Comparison of ENCODE assay signal across 1 cellular context in the genomic region with DNA sequence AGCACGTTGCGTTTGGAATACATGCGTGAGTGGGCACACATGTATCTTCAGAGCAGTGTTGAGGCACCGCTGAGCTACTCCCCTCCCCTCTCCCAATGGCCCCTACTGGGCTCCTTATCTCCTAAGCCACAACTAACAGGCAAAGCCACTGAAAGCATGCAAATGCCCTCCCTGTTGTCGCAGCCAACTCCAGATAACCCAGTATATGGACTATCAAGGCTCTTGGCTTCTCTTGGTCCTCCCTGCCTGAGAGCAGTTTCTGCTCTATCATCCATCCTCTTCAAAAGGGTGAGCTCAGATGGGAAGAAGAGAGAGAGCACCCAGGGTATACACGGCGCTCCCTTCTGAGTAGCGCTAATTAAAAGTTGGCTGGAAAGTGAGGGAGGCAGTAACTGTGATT.
TF ChIP-seq lines count a peak whose summit lies in the region.

No MANE protein-coding gene starts in this region.

TF ChIP-seq in K562, 482 proteins besides CTCF, POLR2A, EP300 and RAD21 (continued from another document and continues in another):
- TF ChIP-seq, protein P1, sequence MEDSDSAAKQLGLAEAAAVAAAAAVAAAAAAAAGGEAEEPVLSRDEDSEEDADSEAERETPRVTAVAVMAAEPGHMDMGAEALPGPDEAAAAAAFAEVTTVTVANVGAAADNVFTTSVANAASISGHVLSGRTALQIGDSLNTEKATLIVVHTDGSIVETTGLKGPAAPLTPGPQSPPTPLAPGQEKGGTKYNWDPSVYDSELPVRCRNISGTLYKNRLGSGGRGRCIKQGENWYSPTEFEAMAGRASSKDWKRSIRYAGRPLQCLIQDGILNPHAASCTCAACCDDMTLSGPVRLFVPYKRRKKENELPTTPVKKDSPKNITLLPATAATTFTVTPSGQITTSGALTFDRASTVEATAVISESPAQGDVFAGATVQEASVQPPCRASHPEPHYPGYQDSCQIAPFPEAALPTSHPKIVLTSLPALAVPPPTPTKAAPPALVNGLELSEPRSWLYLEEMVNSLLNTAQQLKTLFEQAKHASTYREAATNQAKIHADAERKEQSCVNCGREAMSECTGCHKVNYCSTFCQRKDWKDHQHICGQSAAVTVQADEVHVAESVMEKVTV (CRISPR knock-in tag; IDR thresholded peaks at IDR 0.05): no peak
- TF ChIP-seq ZNF77 (CRISPR knock-in tag; IDR thresholded peaks at IDR 0.05): no peak
- peak; percentile 44; the same call in 1 of the 2 replicates for TF ChIP-seq STAT5A (IDR thresholded peaks at IDR 0.05; ENCODE audit: borderline replicate concordance, low read length)
- TF ChIP-seq, protein P2, sequence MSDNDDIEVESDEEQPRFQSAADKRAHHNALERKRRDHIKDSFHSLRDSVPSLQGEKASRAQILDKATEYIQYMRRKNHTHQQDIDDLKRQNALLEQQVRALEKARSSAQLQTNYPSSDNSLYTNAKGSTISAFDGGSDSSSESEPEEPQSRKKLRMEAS (CRISPR knock-in tag; IDR thresholded peaks at IDR 0.05): no peak
- peak; percentile 36; the same call in 1 of the 2 replicates for TF ChIP-seq GATA2 (CRISPR knock-in tag; IDR thresholded peaks at IDR 0.05)
- TF ChIP-seq MEF2D (tag; conservative IDR thresholded peaks at IDR 0.05; ENCODE audit: low read depth): no peak
- TF ChIP-seq CCNT2 (IDR thresholded peaks at IDR 0.05; ENCODE audit: borderline replicate concordance, extremely low read depth, insufficient read length, low read depth, low read length): no peak
- TF ChIP-seq, protein P3, sequence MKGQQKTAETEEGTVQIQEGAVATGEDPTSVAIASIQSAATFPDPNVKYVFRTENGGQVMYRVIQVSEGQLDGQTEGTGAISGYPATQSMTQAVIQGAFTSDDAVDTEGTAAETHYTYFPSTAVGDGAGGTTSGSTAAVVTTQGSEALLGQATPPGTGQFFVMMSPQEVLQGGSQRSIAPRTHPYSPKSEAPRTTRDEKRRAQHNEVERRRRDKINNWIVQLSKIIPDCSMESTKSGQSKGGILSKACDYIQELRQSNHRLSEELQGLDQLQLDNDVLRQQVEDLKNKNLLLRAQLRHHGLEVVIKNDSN (CRISPR knock-in tag; IDR thresholded peaks at IDR 0.05): 0 out of 2 replicates have a peak, but pooled peaks have one; percentile 12
- TF ChIP-seq TCF7 (IDR thresholded peaks at IDR 0.05; ENCODE audit: borderline replicate concordance): no peak
- TF ChIP-seq RHOXF2B (CRISPR knock-in tag; conservative IDR thresholded peaks at IDR 0.05): no peak
- TF ChIP-seq MEF2A (IDR thresholded peaks at IDR 0.05; ENCODE audit: control insufficient read depth, low read depth, low read length): no peak
- no peak for TF ChIP-seq MTA1 (IDR thresholded peaks at IDR 0.05; ENCODE audit: borderline replicate concordance)
- peak; percentile 80 for TF ChIP-seq CBFA2T2 (conservative IDR thresholded peaks at IDR 0.05)
- TF ChIP-seq KDM5B (IDR thresholded peaks at IDR 0.05; ENCODE audit: insufficient replicate concordance, low read depth, low read length): no peak
- TF ChIP-seq TEAD1 (CRISPR knock-in tag; IDR thresholded peaks at IDR 0.05): peak in 1 of 2 experiments; percentile 47; a peak in 1 of 4 replicates
- no peak for TF ChIP-seq XRCC3 (IDR thresholded peaks at IDR 0.05)
- no peak for TF ChIP-seq ZNF778 (CRISPR knock-in tag; IDR thresholded peaks at IDR 0.05)
- TF ChIP-seq SAFB (IDR thresholded peaks at IDR 0.05; ENCODE audit: borderline replicate concordance, low read depth, low read length): no peak
- TF ChIP-seq ZNF57 (CRISPR knock-in tag; IDR thresholded peaks at IDR 0.05): no peak
- no peak for TF ChIP-seq NR1H2 (CRISPR knock-in tag; IDR thresholded peaks at IDR 0.05)
- no peak for TF ChIP-seq ZNF586 (CRISPR knock-in tag; conservative IDR thresholded peaks at IDR 0.05)
- TF ChIP-seq ZNF175 (CRISPR knock-in tag; IDR thresholded peaks at IDR 0.05; ENCODE audit: low read depth): no peak
- TF ChIP-seq, protein P4, sequence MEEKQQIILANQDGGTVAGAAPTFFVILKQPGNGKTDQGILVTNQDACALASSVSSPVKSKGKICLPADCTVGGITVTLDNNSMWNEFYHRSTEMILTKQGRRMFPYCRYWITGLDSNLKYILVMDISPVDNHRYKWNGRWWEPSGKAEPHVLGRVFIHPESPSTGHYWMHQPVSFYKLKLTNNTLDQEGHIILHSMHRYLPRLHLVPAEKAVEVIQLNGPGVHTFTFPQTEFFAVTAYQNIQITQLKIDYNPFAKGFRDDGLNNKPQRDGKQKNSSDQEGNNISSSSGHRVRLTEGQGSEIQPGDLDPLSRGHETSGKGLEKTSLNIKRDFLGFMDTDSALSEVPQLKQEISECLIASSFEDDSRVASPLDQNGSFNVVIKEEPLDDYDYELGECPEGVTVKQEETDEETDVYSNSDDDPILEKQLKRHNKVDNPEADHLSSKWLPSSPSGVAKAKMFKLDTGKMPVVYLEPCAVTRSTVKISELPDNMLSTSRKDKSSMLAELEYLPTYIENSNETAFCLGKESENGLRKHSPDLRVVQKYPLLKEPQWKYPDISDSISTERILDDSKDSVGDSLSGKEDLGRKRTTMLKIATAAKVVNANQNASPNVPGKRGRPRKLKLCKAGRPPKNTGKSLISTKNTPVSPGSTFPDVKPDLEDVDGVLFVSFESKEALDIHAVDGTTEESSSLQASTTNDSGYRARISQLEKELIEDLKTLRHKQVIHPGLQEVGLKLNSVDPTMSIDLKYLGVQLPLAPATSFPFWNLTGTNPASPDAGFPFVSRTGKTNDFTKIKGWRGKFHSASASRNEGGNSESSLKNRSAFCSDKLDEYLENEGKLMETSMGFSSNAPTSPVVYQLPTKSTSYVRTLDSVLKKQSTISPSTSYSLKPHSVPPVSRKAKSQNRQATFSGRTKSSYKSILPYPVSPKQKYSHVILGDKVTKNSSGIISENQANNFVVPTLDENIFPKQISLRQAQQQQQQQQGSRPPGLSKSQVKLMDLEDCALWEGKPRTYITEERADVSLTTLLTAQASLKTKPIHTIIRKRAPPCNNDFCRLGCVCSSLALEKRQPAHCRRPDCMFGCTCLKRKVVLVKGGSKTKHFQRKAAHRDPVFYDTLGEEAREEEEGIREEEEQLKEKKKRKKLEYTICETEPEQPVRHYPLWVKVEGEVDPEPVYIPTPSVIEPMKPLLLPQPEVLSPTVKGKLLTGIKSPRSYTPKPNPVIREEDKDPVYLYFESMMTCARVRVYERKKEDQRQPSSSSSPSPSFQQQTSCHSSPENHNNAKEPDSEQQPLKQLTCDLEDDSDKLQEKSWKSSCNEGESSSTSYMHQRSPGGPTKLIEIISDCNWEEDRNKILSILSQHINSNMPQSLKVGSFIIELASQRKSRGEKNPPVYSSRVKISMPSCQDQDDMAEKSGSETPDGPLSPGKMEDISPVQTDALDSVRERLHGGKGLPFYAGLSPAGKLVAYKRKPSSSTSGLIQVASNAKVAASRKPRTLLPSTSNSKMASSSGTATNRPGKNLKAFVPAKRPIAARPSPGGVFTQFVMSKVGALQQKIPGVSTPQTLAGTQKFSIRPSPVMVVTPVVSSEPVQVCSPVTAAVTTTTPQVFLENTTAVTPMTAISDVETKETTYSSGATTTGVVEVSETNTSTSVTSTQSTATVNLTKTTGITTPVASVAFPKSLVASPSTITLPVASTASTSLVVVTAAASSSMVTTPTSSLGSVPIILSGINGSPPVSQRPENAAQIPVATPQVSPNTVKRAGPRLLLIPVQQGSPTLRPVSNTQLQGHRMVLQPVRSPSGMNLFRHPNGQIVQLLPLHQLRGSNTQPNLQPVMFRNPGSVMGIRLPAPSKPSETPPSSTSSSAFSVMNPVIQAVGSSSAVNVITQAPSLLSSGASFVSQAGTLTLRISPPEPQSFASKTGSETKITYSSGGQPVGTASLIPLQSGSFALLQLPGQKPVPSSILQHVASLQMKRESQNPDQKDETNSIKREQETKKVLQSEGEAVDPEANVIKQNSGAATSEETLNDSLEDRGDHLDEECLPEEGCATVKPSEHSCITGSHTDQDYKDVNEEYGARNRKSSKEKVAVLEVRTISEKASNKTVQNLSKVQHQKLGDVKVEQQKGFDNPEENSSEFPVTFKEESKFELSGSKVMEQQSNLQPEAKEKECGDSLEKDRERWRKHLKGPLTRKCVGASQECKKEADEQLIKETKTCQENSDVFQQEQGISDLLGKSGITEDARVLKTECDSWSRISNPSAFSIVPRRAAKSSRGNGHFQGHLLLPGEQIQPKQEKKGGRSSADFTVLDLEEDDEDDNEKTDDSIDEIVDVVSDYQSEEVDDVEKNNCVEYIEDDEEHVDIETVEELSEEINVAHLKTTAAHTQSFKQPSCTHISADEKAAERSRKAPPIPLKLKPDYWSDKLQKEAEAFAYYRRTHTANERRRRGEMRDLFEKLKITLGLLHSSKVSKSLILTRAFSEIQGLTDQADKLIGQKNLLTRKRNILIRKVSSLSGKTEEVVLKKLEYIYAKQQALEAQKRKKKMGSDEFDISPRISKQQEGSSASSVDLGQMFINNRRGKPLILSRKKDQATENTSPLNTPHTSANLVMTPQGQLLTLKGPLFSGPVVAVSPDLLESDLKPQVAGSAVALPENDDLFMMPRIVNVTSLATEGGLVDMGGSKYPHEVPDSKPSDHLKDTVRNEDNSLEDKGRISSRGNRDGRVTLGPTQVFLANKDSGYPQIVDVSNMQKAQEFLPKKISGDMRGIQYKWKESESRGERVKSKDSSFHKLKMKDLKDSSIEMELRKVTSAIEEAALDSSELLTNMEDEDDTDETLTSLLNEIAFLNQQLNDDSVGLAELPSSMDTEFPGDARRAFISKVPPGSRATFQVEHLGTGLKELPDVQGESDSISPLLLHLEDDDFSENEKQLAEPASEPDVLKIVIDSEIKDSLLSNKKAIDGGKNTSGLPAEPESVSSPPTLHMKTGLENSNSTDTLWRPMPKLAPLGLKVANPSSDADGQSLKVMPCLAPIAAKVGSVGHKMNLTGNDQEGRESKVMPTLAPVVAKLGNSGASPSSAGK (IDR thresholded peaks at IDR 0.05): no peak
- TF ChIP-seq RAD51 (IDR thresholded peaks at IDR 0.05; ENCODE audit: borderline replicate concordance, low read depth): no peak
- TF ChIP-seq ZNF274 (IDR thresholded peaks at IDR 0.05; ENCODE audit: borderline replicate concordance, low read depth, low read length): no peak
- TF ChIP-seq, protein P5, sequence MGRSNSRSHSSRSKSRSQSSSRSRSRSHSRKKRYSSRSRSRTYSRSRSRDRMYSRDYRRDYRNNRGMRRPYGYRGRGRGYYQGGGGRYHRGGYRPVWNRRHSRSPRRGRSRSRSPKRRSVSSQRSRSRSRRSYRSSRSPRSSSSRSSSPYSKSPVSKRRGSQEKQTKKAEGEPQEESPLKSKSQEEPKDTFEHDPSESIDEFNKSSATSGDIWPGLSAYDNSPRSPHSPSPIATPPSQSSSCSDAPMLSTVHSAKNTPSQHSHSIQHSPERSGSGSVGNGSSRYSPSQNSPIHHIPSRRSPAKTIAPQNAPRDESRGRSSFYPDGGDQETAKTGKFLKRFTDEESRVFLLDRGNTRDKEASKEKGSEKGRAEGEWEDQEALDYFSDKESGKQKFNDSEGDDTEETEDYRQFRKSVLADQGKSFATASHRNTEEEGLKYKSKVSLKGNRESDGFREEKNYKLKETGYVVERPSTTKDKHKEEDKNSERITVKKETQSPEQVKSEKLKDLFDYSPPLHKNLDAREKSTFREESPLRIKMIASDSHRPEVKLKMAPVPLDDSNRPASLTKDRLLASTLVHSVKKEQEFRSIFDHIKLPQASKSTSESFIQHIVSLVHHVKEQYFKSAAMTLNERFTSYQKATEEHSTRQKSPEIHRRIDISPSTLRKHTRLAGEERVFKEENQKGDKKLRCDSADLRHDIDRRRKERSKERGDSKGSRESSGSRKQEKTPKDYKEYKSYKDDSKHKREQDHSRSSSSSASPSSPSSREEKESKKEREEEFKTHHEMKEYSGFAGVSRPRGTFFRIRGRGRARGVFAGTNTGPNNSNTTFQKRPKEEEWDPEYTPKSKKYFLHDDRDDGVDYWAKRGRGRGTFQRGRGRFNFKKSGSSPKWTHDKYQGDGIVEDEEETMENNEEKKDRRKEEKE (IDR thresholded peaks at IDR 0.05; ENCODE audit: borderline replicate concordance in 1 of 2, control insufficient read depth in 1 of 2, low read depth in 2 of 2, low read length in 1 of 2): no peak
- no peak for TF ChIP-seq ESRRA (IDR thresholded peaks at IDR 0.05; ENCODE audit: borderline replicate concordance, low read depth)
- TF ChIP-seq, protein P6, sequence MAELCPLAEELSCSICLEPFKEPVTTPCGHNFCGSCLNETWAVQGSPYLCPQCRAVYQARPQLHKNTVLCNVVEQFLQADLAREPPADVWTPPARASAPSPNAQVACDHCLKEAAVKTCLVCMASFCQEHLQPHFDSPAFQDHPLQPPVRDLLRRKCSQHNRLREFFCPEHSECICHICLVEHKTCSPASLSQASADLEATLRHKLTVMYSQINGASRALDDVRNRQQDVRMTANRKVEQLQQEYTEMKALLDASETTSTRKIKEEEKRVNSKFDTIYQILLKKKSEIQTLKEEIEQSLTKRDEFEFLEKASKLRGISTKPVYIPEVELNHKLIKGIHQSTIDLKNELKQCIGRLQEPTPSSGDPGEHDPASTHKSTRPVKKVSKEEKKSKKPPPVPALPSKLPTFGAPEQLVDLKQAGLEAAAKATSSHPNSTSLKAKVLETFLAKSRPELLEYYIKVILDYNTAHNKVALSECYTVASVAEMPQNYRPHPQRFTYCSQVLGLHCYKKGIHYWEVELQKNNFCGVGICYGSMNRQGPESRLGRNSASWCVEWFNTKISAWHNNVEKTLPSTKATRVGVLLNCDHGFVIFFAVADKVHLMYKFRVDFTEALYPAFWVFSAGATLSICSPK (IDR thresholded peaks at IDR 0.05; ENCODE audit: borderline replicate concordance): no peak
- TF ChIP-seq ZNF644 (tag; IDR thresholded peaks at IDR 0.05; ENCODE audit: low read depth): no peak
- TF ChIP-seq SOX6 (IDR thresholded peaks at IDR 0.05): peak; percentile 46; the same call in 1 of the 2 replicates
- TF ChIP-seq GTF2F1 (IDR thresholded peaks at IDR 0.05; ENCODE audit: low read depth, low read length): no peak
- no peak for TF ChIP-seq ZNF830 (CRISPR knock-in tag; IDR thresholded peaks at IDR 0.05)
- no peak for TF ChIP-seq BRF1 (IDR thresholded peaks at IDR 0.05; ENCODE audit: borderline replicate concordance, extremely low read depth, insufficient read length)
- TF ChIP-seq ZNF134 (CRISPR knock-in tag; conservative IDR thresholded peaks at IDR 0.05): no peak
- no peak for TF ChIP-seq SIX5 (IDR thresholded peaks at IDR 0.05; ENCODE audit: borderline replicate concordance in 1 of 2, insufficient read depth in 1 of 2, low read depth in 1 of 2, low read length in 2 of 2)
- TF ChIP-seq, protein P7, sequence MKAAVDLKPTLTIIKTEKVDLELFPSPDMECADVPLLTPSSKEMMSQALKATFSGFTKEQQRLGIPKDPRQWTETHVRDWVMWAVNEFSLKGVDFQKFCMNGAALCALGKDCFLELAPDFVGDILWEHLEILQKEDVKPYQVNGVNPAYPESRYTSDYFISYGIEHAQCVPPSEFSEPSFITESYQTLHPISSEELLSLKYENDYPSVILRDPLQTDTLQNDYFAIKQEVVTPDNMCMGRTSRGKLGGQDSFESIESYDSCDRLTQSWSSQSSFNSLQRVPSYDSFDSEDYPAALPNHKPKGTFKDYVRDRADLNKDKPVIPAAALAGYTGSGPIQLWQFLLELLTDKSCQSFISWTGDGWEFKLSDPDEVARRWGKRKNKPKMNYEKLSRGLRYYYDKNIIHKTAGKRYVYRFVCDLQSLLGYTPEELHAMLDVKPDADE (conservative IDR thresholded peaks at IDR 0.05; ENCODE audit: control insufficient read depth, low read depth, low read length): no peak
- TF ChIP-seq PHB (CRISPR knock-in tag; IDR thresholded peaks at IDR 0.05): no peak
- TF ChIP-seq ATF7 (IDR thresholded peaks at IDR 0.05): peak; percentile 27; the same call in 1 of the 2 replicates
- peak in 1 of 2 experiments; percentile 29; a peak in 1 of 4 replicates for TF ChIP-seq RCOR1 (IDR thresholded peaks at IDR 0.05; ENCODE audit: borderline replicate concordance in 1 of 2, low read depth in 2 of 2, low read length in 2 of 2)
- no peak for TF ChIP-seq SIRT6 (IDR thresholded peaks at IDR 0.05; ENCODE audit: low read depth, low read length)
